In genomic region chr5:132927355-132927754, GRCh38 we compare ENCODE assay signal across 18 cellular contexts. TPM values are rescaled to one million over a fixed set of nuclear protein-coding genes. Genes with fewer than 3 reads are reported as not detected.
A peak's percentile ranks its signal among the peaks of the same experiment; 100 is the strongest.
DNase-seq lines count a peak whose midpoint lies in the region; ATAC-seq, FAIRE-seq and TF ChIP-seq lines count a peak whose summit lies in the region.
"Had no signal": no experiment of that assay in that cellular context is flagged by ENCODE, and none has a peak within 500 bp of the region (broad histone marks: within the 10 kb centered on the region; RNA-seq: fewer than 3 reads in every experiment).

No MANE protein-coding gene starts in this region.

- FAIRE-seq in H54 (lab: Jason Lieb, UNC) (peak; percentile 58), GM12892 (lab: Jason Lieb, UNC) (no peak)
- FAIRE-seq: HTR-8/SVneo had no signal

- H3K27ac Mint-ChIP-seq in T-helper 17 cell, result peak overlapping the region; percentile 61
- peak overlapping the region; percentile 4 to 20 for H3K27ac Mint-ChIP-seq in effector memory CD8-positive, alpha-beta T cell
- peak overlapping the region; percentile 4 for H3K27ac Mint-ChIP-seq in progenitor cell of endocrine pancreas

- H3K27me3 Mint-ChIP-seq in T-helper 17 cell, result no peaks in the 10 kb centered on the region
- no peaks in the 10 kb centered on the region for H3K27me3 Mint-ChIP-seq in effector memory CD8-positive, alpha-beta T cell
- H3K27me3 Mint-ChIP-seq in progenitor cell of endocrine pancreas, result no peaks in the 10 kb centered on the region
- H3K27me3 Mint-ChIP-seq: CD4-positive, CD25-positive, alpha-beta regulatory T cell had no signal

- H3K27me3 ChIP-seq in H7 (ENCODE audit: control insufficient read depth, insufficient read depth, low read length), result no peaks in the 10 kb centered on the region
- H3K27me3 ChIP-seq: BE2C, Peyer's patch, SJCRH30 had no signal

- H3K36me3 ChIP-seq in H7 (replicated peaks; ENCODE audit: control insufficient read depth, insufficient read depth, low read length), result peaks cover 5% of the 10 kb centered on the region

- in situ Hi-C loops in GM13976 (cut with MboI; ENCODE audit: low sequenced_read_pairs, unreplicated experiment), result no loop called here

- H3K4me1 Mint-ChIP-seq in T-helper 17 cell (peaks cover 27% of the 10 kb centered on the region), progenitor cell of endocrine pancreas (ENCODE audit: low read depth) (peaks cover 24% of the 10 kb centered on the region)
- H3K4me1 Mint-ChIP-seq in effector memory CD8-positive, alpha-beta T cell (ENCODE audit: low read depth in 2 of 2), result peaks cover 10 to 28% of the 10 kb centered on the region in 2 donors

- H3K4me3 ChIP-seq in H7 (ENCODE audit: insufficient read depth, low read depth, low read length), result no peak overlapping the region
- H3K4me3 ChIP-seq: Peyer's patch, SJCRH30 had no signal

- H3K9me3 Mint-ChIP-seq in effector memory CD8-positive, alpha-beta T cell, result no peaks in the 10 kb centered on the region
- no peaks in the 10 kb centered on the region for H3K9me3 Mint-ChIP-seq in progenitor cell of endocrine pancreas (ENCODE audit: low read depth)
- H3K9me3 Mint-ChIP-seq: CD4-positive, CD25-positive, alpha-beta regulatory T cell had no signal

- DNase-seq in H54 (ENCODE audit: insufficient read length, low spot score) (no peak), T-helper 17 cell (no peak), progenitor cell of endocrine pancreas (ENCODE audit: low spot score, unreplicated experiment) (no peak), H7 (no peak), GM12892 (ENCODE audit: insufficient read length) (no peak), GM13976 (ENCODE audit: low spot score) (no peak)
- no peak for DNase-seq in effector memory CD8-positive, alpha-beta T cell
- DNase-seq: BE2C; CD4-positive, CD25-positive, alpha-beta regulatory T cell; DMS79; GOT3; NCI-H1105 treated with DMSO at 0.1 percent for 48 hours; NCI-H2029 treated with DMSO at 0.1 percent for 48 hours; NCI-H345; NCI-H524; Peyer's patch; SJCRH30 had no signal

- TF ChIP-seq CTCF in progenitor cell of endocrine pancreas (IDR thresholded peaks at IDR 0.05; ENCODE audit: unreplicated experiment), result no peak
- no peak for TF ChIP-seq CTCF in GM13976 (IDR thresholded peaks at IDR 0.05; ENCODE audit: borderline replicate concordance, control extremely low read depth, extremely low read depth, insufficient read depth, missing control alignments)

- ATAC-seq in T-helper 17 cell, result no peak
- ATAC-seq in effector memory CD8-positive, alpha-beta T cell (replicated peaks), result no peak

- H3K36me3 Mint-ChIP-seq in T-helper 17 cell (ENCODE audit: low read depth), result peaks cover 20% of the 10 kb centered on the region
- peaks cover 84% of the 10 kb centered on the region for H3K36me3 Mint-ChIP-seq in effector memory CD8-positive, alpha-beta T cell (ENCODE audit: insufficient read depth)
- peaks cover 37% of the 10 kb centered on the region for H3K36me3 Mint-ChIP-seq in progenitor cell of endocrine pancreas (ENCODE audit: insufficient read depth)

- TF ChIP-seq POLR2A in H54 (IDR thresholded peaks at IDR 0.05; ENCODE audit: low read depth, low read length) (no peak), GM12892 (IDR thresholded peaks at IDR 0.05; ENCODE audit: low read depth, low read length) (no peak)

- no peak overlapping the region for H3K4me3 Mint-ChIP-seq in T-helper 17 cell
- H3K4me3 Mint-ChIP-seq in effector memory CD8-positive, alpha-beta T cell, result no peak overlapping the region
- H3K4me3 Mint-ChIP-seq in progenitor cell of endocrine pancreas (ENCODE audit: low read depth), result no peak overlapping the region
- H3K4me3 Mint-ChIP-seq: CD4-positive, CD25-positive, alpha-beta regulatory T cell had no signal

- no peaks in the 10 kb centered on the region for H3K9me3 ChIP-seq in T-helper 17 cell (ENCODE audit: control insufficient read depth, low read length, poor library complexity, severe bottlenecking)
- H3K9me3 ChIP-seq: BE2C, Peyer's patch, SJCRH30 had no signal

RNA-seq across cellular contexts. Expression of gene AFF4, which starts 36.1 kb away (rescaled TPM):
- total RNA-seq in T-helper 17 cell (10 to 100 TPM; 69.2 to 74.6 TPM), progenitor cell of endocrine pancreas (91.8 and 101 TPM in 2 replicates)
- total RNA-seq in H7 (2014; rRNA removed; shearing (Covaris generic)), result 25.1 and 40.9 TPM in 2 replicates
- polyA plus RNA-seq in GM12892 (2012; ENCODE audit: missing spikeins), result 13.6 TPM

RNA-seq across cellular contexts. Expression of gene LEAP2, which starts 53.9 kb away (rescaled TPM):
- total RNA-seq in T-helper 17 cell (1 to 10 TPM in 1 of 2 donors, under 1 TPM in 1; 0.47 to 1.0 TPM), progenitor cell of endocrine pancreas (1.7 and 2.0 TPM in 2 replicates)
- 0.70 and 0.94 TPM in 2 replicates for total RNA-seq in H7 (2014; rRNA removed; shearing (Covaris generic))
- polyA plus RNA-seq in GM12892 (2012; ENCODE audit: missing spikeins), result 2.1 TPM

Comparison
In these comparisons a context has a peak if more than half of its experiments do, and no peak if none do; other contexts are left out.
1. H3K27ac Mint-ChIP-seq: peak in every context shown above with its lines; median percentile 61 in T-helper 17 cell; 12 in effector memory CD8-positive, alpha-beta T cell; 4 in progenitor cell of endocrine pancreas.